In the genomic region with DNA sequence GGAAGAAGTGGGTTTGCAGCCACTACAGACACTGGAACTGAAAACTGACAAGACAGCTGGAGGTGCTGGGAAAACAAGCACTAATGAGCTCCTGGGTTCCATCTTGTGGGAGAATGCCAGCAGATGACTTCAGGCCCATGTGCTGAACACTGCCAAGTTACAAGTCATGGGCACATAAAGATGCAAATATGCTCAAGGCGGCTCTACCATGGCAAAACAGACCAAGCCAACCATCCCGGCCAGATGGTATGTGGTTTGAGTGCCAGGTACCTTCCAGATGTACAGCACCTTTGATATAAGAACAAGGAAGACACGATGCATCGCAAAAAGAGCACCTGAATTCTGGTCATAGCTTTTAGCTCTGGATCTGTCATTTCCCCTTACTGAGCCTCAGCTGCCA, we compare ENCODE assay signal across 1 cellular context.
TF ChIP-seq lines count a peak whose summit lies in the region.

No MANE protein-coding gene starts in this region.

TF ChIP-seq in neural cell, 6 proteins besides CTCF, POLR2A, EP300 and RAD21 (continued from another document):
- TF ChIP-seq EZH2 (IDR thresholded peaks at IDR 0.05; ENCODE audit: borderline replicate concordance, insufficient read depth, low read length, poor library complexity, severe bottlenecking) (no peak), SMC3 (conservative IDR thresholded peaks at IDR 0.05; ENCODE audit: poor library complexity) (no peak), TAF1 (IDR thresholded peaks at IDR 0.05; ENCODE audit: low read depth) (no peak), MXI1 (conservative IDR thresholded peaks at IDR 0.05; ENCODE audit: poor library complexity, severe bottlenecking) (no peak)
